ENCODE assay signal across 9 cellular contexts in the genomic region with DNA sequence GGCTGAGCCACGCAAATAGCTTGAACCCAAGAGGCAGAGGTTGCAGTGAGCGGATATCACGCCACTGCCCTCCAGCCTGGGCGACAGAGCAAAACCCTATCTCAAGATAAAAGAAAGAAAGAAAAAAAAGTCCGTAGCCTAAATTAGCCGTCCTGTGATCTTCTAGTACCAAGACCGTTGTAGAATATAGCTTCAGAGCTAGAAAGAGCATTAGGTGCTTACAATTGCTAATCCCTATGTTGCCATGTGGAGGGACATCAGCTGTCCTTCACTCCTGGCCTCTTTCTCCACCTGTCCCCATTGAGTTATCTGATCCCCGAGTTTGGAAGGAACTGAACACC. TPM values are rescaled to one million over a fixed set of nuclear protein-coding genes. Genes with fewer than 3 reads are reported as not detected.
DNase-seq lines count a peak whose midpoint lies in the region; ATAC-seq lines count a peak whose summit lies in the region.
"Had no signal": no experiment of that assay in that cellular context is flagged by ENCODE, and none has a peak within 500 bp of the region (broad histone marks: within the 10 kb centered on the region; RNA-seq: fewer than 3 reads in every experiment).

No MANE protein-coding gene starts in this region.

- H3K27ac Mint-ChIP-seq in activated T-helper 17 cell treated with anti-CD3 and anti-CD28 coated beads, Interleukin-2, amount 50 U/mL, for 72 hours: no peak overlapping the region
- H3K27ac Mint-ChIP-seq in natural killer cell treated with Interleukin-12 subunit alpha and Interleukin-12 subunit beta and Interleukin-15 and Interleukin-18, amount 100 ng/mL, for 72 hours: no peak overlapping the region

- in situ Hi-C loops in Caki2 (cut with HindIII; ENCODE audit: low pct_unique_long_range_greater_than_20kb, low sequenced_read_pairs) (no loop called here), KBM-7 (cut with MboI; ENCODE audit: low pct_unique_long_range_greater_than_20kb, low sequenced_read_pairs) (no loop called here)

- no peaks in the 10 kb centered on the region for H3K9me3 Mint-ChIP-seq in activated T-helper 17 cell treated with anti-CD3 and anti-CD28 coated beads, Interleukin-2, amount 50 U/mL, for 72 hours
- no peaks in the 10 kb centered on the region for H3K9me3 Mint-ChIP-seq in natural killer cell treated with Interleukin-12 subunit alpha and Interleukin-12 subunit beta and Interleukin-15 and Interleukin-18, amount 100 ng/mL, for 72 hours

- peaks cover 19% of the 10 kb centered on the region for H3K36me3 Mint-ChIP-seq in activated T-helper 17 cell treated with anti-CD3 and anti-CD28 coated beads, Interleukin-2, amount 50 U/mL, for 72 hours (ENCODE audit: low read depth)
- peaks cover 8% of the 10 kb centered on the region for H3K36me3 Mint-ChIP-seq in natural killer cell treated with Interleukin-12 subunit alpha and Interleukin-12 subunit beta and Interleukin-15 and Interleukin-18, amount 100 ng/mL, for 72 hours

- ATAC-seq in activated T-helper 17 cell treated with anti-CD3 and anti-CD28 coated beads, Interleukin-2, amount 50 U/mL, for 72 hours (replicated peaks): no peak
- ATAC-seq in natural killer cell treated with Interleukin-12 subunit alpha and Interleukin-12 subunit beta and Interleukin-15 and Interleukin-18, amount 100 ng/mL, for 72 hours: no peak
- no peak for ATAC-seq in HG03439 (IDR thresholded peaks at IDR 0.05; ENCODE audit: unreplicated experiment)
- ATAC-seq in HG03442 (IDR thresholded peaks at IDR 0.05; ENCODE audit: unreplicated experiment): no peak

- DNase-seq in Caki2 (ENCODE audit: low read depth) (peak; percentile 41), KBM-7 (peak; percentile 23), middle frontal gyrus (ENCODE audit: extremely low spot score, low spot score) (no peak), NCI-H2107 (lab: John Stamatoyannopoulos, UW) (no peak)
- no peak for DNase-seq in natural killer cell treated with Interleukin-12 subunit alpha and Interleukin-12 subunit beta and Interleukin-15 and Interleukin-18, amount 100 ng/mL, for 72 hours (ENCODE audit: low spot score)
- DNase-seq: retina had no signal

- H3K4me3 Mint-ChIP-seq in activated T-helper 17 cell treated with anti-CD3 and anti-CD28 coated beads, Interleukin-2, amount 50 U/mL, for 72 hours: peak overlapping the region; percentile 85
- H3K4me3 Mint-ChIP-seq in natural killer cell treated with Interleukin-12 subunit alpha and Interleukin-12 subunit beta and Interleukin-15 and Interleukin-18, amount 100 ng/mL, for 72 hours: peak overlapping the region; percentile 80

- no peaks in the 10 kb centered on the region for H3K27me3 Mint-ChIP-seq in activated T-helper 17 cell treated with anti-CD3 and anti-CD28 coated beads, Interleukin-2, amount 50 U/mL, for 72 hours
- no peaks in the 10 kb centered on the region for H3K27me3 Mint-ChIP-seq in natural killer cell treated with Interleukin-12 subunit alpha and Interleukin-12 subunit beta and Interleukin-15 and Interleukin-18, amount 100 ng/mL, for 72 hours

- H3K4me1 Mint-ChIP-seq in activated T-helper 17 cell treated with anti-CD3 and anti-CD28 coated beads, Interleukin-2, amount 50 U/mL, for 72 hours: peaks cover 11% of the 10 kb centered on the region
- peaks cover 7 to 16% of the 10 kb centered on the region in 2 donors for H3K4me1 Mint-ChIP-seq in natural killer cell treated with Interleukin-12 subunit alpha and Interleukin-12 subunit beta and Interleukin-15 and Interleukin-18, amount 100 ng/mL, for 72 hours (ENCODE audit: low read depth in 2 of 2)

RNA-seq across cellular contexts. Expression of gene CDKN3, which starts 1.2 kb away (rescaled TPM):
- total RNA-seq in Caki2 (2014; rRNA removed; shearing (Covaris generic); ENCODE audit: low replicate concordance): 101 and 107 TPM in 2 replicates
- total RNA-seq in activated T-helper 17 cell treated with anti-CD3 and anti-CD28 coated beads, Interleukin-2, amount 50 U/mL, for 72 hours: 10 to 100 TPM; 68.0 to 73.3 TPM
- 10 to 100 TPM; 31.1 to 38.4 TPM for total RNA-seq in natural killer cell treated with Interleukin-12 subunit alpha and Interleukin-12 subunit beta and Interleukin-15 and Interleukin-18, amount 100 ng/mL, for 72 hours

RNA-seq across cellular contexts. Expression of gene CNIH1, which starts 43.2 kb away (rescaled TPM):
- total RNA-seq in Caki2 (2014; rRNA removed; shearing (Covaris generic); ENCODE audit: low replicate concordance): 114 and 150 TPM in 2 replicates
- total RNA-seq in activated T-helper 17 cell treated with anti-CD3 and anti-CD28 coated beads, Interleukin-2, amount 50 U/mL, for 72 hours: 10 to 100 TPM; 56.1 to 60.8 TPM
- 10 to 100 TPM; 51.7 to 56.8 TPM for total RNA-seq in natural killer cell treated with Interleukin-12 subunit alpha and Interleukin-12 subunit beta and Interleukin-15 and Interleukin-18, amount 100 ng/mL, for 72 hours

Comparison
In these comparisons a context has a peak if more than half of its experiments do, and no peak if none do; other contexts are left out.
1. DNase-seq: peak in Caki2 (single experiment) and KBM-7 (single experiment); none in natural killer cell treated with Interleukin-12 subunit alpha and Interleukin-12 subunit beta and Interleukin-15 and Interleukin-18, amount 100 ng/mL, for 72 hours (single experiment), middle frontal gyrus (single experiment) and NCI-H2107 (single experiment).